ENCODE assay signal across 11 cellular contexts in genomic region chr6:53961679-53962370, GRCh38.
DNase-seq lines count a peak whose midpoint lies in the region; ATAC-seq and TF ChIP-seq lines count a peak whose summit lies in the region.
"Had no signal": no experiment of that assay in that cellular context is flagged by ENCODE, and none has a peak within 500 bp of the region (broad histone marks: within the 10 kb centered on the region; RNA-seq: fewer than 3 reads in every experiment).

No MANE protein-coding gene starts in this region.

- H3K4me3 ChIP-seq in retinal pigment epithelial cell (ENCODE audit: low read length) (no peak overlapping the region), adrenal gland (no peak overlapping the region)

- WGBS in adrenal gland, 4 donors = 54 to 57% (median 55%) methylated on average over 7 of the region's 7 CpGs

- no peaks in the 10 kb centered on the region for H3K9me3 ChIP-seq in adrenal gland (replicated peaks in 1 of 3)

- ATAC-seq in GM21381 (IDR thresholded peaks at IDR 0.05; ENCODE audit: unreplicated experiment) = no peak

- TF ChIP-seq CTCF in retinal pigment epithelial cell (conservative IDR thresholded peaks at IDR 0.05; ENCODE audit: low read depth, low read length) = no peak
- TF ChIP-seq CTCF in adrenal gland (IDR thresholded peaks at IDR 0.05) = no peak

- no peak for TF ChIP-seq POLR2A in adrenal gland (IDR thresholded peaks at IDR 0.05)

- no peaks in the 10 kb centered on the region for H3K4me1 ChIP-seq in adrenal gland (replicated peaks in 1 of 2)

- intact Hi-C loops in adrenal gland (cut with DNase I) = no loop called here

- DNase-seq in NCI-H748 (lab: John Stamatoyannopoulos, UW; ENCODE audit: unreplicated experiment) = peak; percentile 13
- DNase-seq in NCI-H748 treated with DMSO at 0.1 percent for 48 hours (lab: John Stamatoyannopoulos, UW) = no peak
- peak; percentile 79 for DNase-seq in NCI-H226
- peak; percentile 44 for DNase-seq in hepatic stellate cell (ENCODE audit: low spot score)
- DNase-seq in retinal pigment epithelial cell (ENCODE audit: low read depth) = peak; percentile 75
- DNase-seq in HK-2 (ENCODE audit: unreplicated experiment) = no peak
- no peak for DNase-seq in adrenal gland
- DNase-seq: activated CD4-positive, alpha-beta memory T cell treated with anti-CD3 and anti-CD28 coated beads for 36 hours; activated naive CD4-positive, alpha-beta T cell treated with anti-CD3 and anti-CD28 coated beads, Interleukin-2, amount 10 ng/mL, durations not matched to agents 7 days and 5 days; DMS153 had no signal

- H3K36me3 ChIP-seq in adrenal gland (replicated peaks in 1 of 2) = no peaks in the 10 kb centered on the region

- no peak overlapping the region for H3K27ac ChIP-seq in adrenal gland

- no peaks in the 10 kb centered on the region for H3K27me3 ChIP-seq in adrenal gland

Comparison
In these comparisons a context has a peak if more than half of its experiments do, and no peak if none do; other contexts are left out.
1. DNase-seq: peak in NCI-H748 (single experiment), NCI-H226 (single experiment), hepatic stellate cell (single experiment) and retinal pigment epithelial cell (single experiment); none in NCI-H748 treated with DMSO at 0.1 percent for 48 hours (single experiment), HK-2 (single experiment) and adrenal gland (0 of 7).